Comparison of ENCODE assay signal across 20 cellular contexts in the genomic region with DNA sequence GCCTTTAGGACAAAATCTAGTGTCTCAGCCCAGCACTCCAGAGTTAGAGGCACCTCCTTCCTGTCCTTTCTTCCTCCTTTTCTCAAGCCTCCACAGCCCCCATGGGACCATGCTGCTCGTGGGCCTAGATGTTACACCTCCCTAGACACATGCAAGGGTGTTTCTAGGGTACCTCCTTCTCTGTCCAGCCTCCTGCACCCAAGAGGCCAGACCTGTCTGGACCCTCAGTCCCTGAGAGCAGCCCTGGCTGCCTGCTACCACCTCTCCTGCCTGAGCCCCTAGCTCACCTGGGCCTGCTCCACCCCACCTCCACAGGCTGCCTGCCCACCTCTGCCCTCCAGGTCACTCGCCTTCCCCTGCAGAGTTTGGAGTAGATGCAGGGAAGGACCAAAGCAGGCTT. TPM values are rescaled to one million over a fixed set of nuclear protein-coding genes. Genes with fewer than 3 reads are reported as not detected.
DNase-seq lines count a peak whose midpoint lies in the region; ATAC-seq and TF ChIP-seq lines count a peak whose summit lies in the region.
"Had no signal": no experiment of that assay in that cellular context is flagged by ENCODE, and none has a peak within 500 bp of the region (broad histone marks: within the 10 kb centered on the region; RNA-seq: fewer than 3 reads in every experiment).

No MANE protein-coding gene starts in this region.

- H3K27me3 ChIP-seq in PC-3 (ENCODE audit: low read length) (no peaks in the 10 kb centered on the region), spleen (replicated peaks in 1 of 7) (peaks cover 0 to 64% (median 14%) of the 10 kb centered on the region in 7 donors), gastrocnemius medialis (peaks cover 0 to 4% (median 3%) of the 10 kb centered on the region in 3 donors)
- H3K27me3 ChIP-seq: neural progenitor cell, uterus had no signal

- H3K36me3 ChIP-seq in PC-3 (ENCODE audit: low read depth, low read length), result no peaks in the 10 kb centered on the region
- no peaks in the 10 kb centered on the region for H3K36me3 ChIP-seq in spleen
- no peaks in the 10 kb centered on the region for H3K36me3 ChIP-seq in gastrocnemius medialis
- H3K36me3 ChIP-seq: neural progenitor cell, uterus had no signal

- no peak for TF ChIP-seq POLR2A in spleen (IDR thresholded peaks at IDR 0.05)
- no peak for TF ChIP-seq POLR2A in gastrocnemius medialis (IDR thresholded peaks at IDR 0.05)

- peaks cover 8% of the 10 kb centered on the region for H3F3A ChIP-seq in PC-3 (ENCODE audit: low read length, unreplicated experiment)

- no peak overlapping the region for H2AFZ ChIP-seq in PC-3 (ENCODE audit: low read length)
- H2AFZ ChIP-seq: neural progenitor cell had no signal

- no peaks in the 10 kb centered on the region for H3K36me3 Mint-ChIP-seq in activated CD8-positive, alpha-beta memory T cell treated with anti-CD3 and anti-CD28 coated beads, Interleukin-2, amount 10 ng/mL, durations not matched to agents 7 days and 5 days
- H3K36me3 Mint-ChIP-seq in glutamatergic neuron (ENCODE audit: unreplicated experiment), result no peaks in the 10 kb centered on the region
- H3K36me3 Mint-ChIP-seq: mesothelial cell of epicardium, neural progenitor cell had no signal

- peaks cover 84% of the 10 kb centered on the region for H3K4me1 ChIP-seq in PC-3 (ENCODE audit: insufficient read depth, low read length)
- peaks cover 9 to 69% (median 31%) of the 10 kb centered on the region in 6 donors for H3K4me1 ChIP-seq in spleen
- peaks cover 3 to 13% of the 10 kb centered on the region in 2 donors for H3K4me1 ChIP-seq in gastrocnemius medialis

- no peaks in the 10 kb centered on the region for H3K27me3 Mint-ChIP-seq in activated CD8-positive, alpha-beta memory T cell treated with anti-CD3 and anti-CD28 coated beads, Interleukin-2, amount 10 ng/mL, durations not matched to agents 7 days and 5 days
- peaks cover 13% of the 10 kb centered on the region for H3K27me3 Mint-ChIP-seq in glutamatergic neuron (ENCODE audit: unreplicated experiment)
- H3K27me3 Mint-ChIP-seq: central memory CD8-positive, alpha-beta T cell had no signal

- in situ Hi-C loops in gastrocnemius medialis (cut with MboI; ENCODE audit: low sequenced_read_pairs in 4 of 4), result no loop called here

- peak overlapping the region; percentile 15 for H3K27ac ChIP-seq in PC-3 (ENCODE audit: low read length)
- peak overlapping the region in 2 of 8 donors; percentile 11 to 36 for H3K27ac ChIP-seq in spleen
- no peak overlapping the region for H3K27ac ChIP-seq in gastrocnemius medialis
- H3K27ac ChIP-seq: C4-2B, neural progenitor cell had no signal

- H3K4me2 ChIP-seq in PC-3 (ENCODE audit: low read length), result no peak overlapping the region
- H3K4me2 ChIP-seq: neural progenitor cell had no signal

- POLR2A ChIA-PET in PC-3 (lab: Charles Lee; ENCODE audit: unreplicated experiment), result interaction anchor here (0.6 kb wide), 1 partner anchor 1437 kb away, joined by 3 read pairs; no protein-coding TSS in a partner anchor

- H4K20me1 ChIP-seq in PC-3 (ENCODE audit: low read length), result no peaks in the 10 kb centered on the region

- H3K9ac ChIP-seq in PC-3 (ENCODE audit: low read length), result no peak overlapping the region
- H3K9ac ChIP-seq: neural progenitor cell had no signal

- peak overlapping the region; percentile 8 for H3K27ac Mint-ChIP-seq in activated CD8-positive, alpha-beta memory T cell treated with anti-CD3 and anti-CD28 coated beads, Interleukin-2, amount 10 ng/mL, durations not matched to agents 7 days and 5 days
- H3K27ac Mint-ChIP-seq in glutamatergic neuron (ENCODE audit: unreplicated experiment), result no peak overlapping the region
- H3K27ac Mint-ChIP-seq: mesothelial cell of epicardium, neural progenitor cell had no signal

- no peak overlapping the region for H3K4me3 Mint-ChIP-seq in activated CD8-positive, alpha-beta memory T cell treated with anti-CD3 and anti-CD28 coated beads, Interleukin-2, amount 10 ng/mL, durations not matched to agents 7 days and 5 days
- peak overlapping the region; percentile 99 for H3K4me3 Mint-ChIP-seq in glutamatergic neuron (ENCODE audit: unreplicated experiment)
- H3K4me3 Mint-ChIP-seq: central memory CD8-positive, alpha-beta T cell; mesothelial cell of epicardium had no signal

- peaks cover 92% of the 10 kb centered on the region for H3K79me2 ChIP-seq in PC-3 (ENCODE audit: low read length)

- CTCF ChIA-PET in activated CD8-positive, alpha-beta memory T cell treated with anti-CD3 and anti-CD28 coated beads, Interleukin-2, amount 10 ng/mL, durations not matched to agents 7 days and 5 days (lab: Charles Lee), result interaction anchor here (1.0 to 2.2 kb wide), 9 partner anchors 17 to 58 kb away, joined by 3 to 7 read pairs (median 4); no protein-coding TSS in a partner anchor
- CTCF ChIA-PET in PC-3 (lab: Charles Lee), result no interaction called here

- H3K9me3 Mint-ChIP-seq in activated CD8-positive, alpha-beta memory T cell treated with anti-CD3 and anti-CD28 coated beads, Interleukin-2, amount 10 ng/mL, durations not matched to agents 7 days and 5 days (ENCODE audit: low read depth), result no peaks in the 10 kb centered on the region
- peaks cover 21% of the 10 kb centered on the region for H3K9me3 Mint-ChIP-seq in glutamatergic neuron (ENCODE audit: unreplicated experiment)
- H3K9me3 Mint-ChIP-seq: central memory CD8-positive, alpha-beta T cell; mesothelial cell of epicardium; neural progenitor cell had no signal

- no peak for TF ChIP-seq CTCF in PC-3 (conservative IDR thresholded peaks at IDR 0.05; ENCODE audit: low read depth, low read length)
- TF ChIP-seq CTCF in glutamatergic neuron (IDR thresholded peaks at IDR 0.05; ENCODE audit: partially characterized antibody, unreplicated experiment), result no peak
- TF ChIP-seq CTCF in spleen (IDR thresholded peaks at IDR 0.05 in 8 of 11, conservative IDR thresholded peaks at IDR 0.05 in 3 of 11), result no peak
- TF ChIP-seq CTCF in gastrocnemius medialis (IDR thresholded peaks at IDR 0.05 in 4 of 5, conservative IDR thresholded peaks at IDR 0.05 in 1 of 5), result no peak

- intact Hi-C loops in PC-3 (cut with micrococcal nuclease), result no loop called here
- intact Hi-C loops in spleen (cut with DNase I; ENCODE audit: low total_unique reads), result no loop called here
- intact Hi-C loops in gastrocnemius medialis (cut with DNase I; ENCODE audit: low total_unique reads), result no loop called here

- 53 to 69% (median 60%) methylated on average over 2 of the region's 2 CpGs for WGBS in spleen, 5 donors

- H3K4me1 Mint-ChIP-seq in activated CD8-positive, alpha-beta memory T cell treated with anti-CD3 and anti-CD28 coated beads, Interleukin-2, amount 10 ng/mL, durations not matched to agents 7 days and 5 days, result peaks cover 43% of the 10 kb centered on the region
- H3K4me1 Mint-ChIP-seq in glutamatergic neuron (ENCODE audit: low read depth, unreplicated experiment), result peaks cover 42% of the 10 kb centered on the region

- BruUV-seq in PC-3 (replicated peaks; lab: Mats Ljungman, UMichigan), result no TSS peak

- ATAC-seq in activated CD8-positive, alpha-beta memory T cell treated with anti-CD3 and anti-CD28 coated beads, Interleukin-2, amount 10 ng/mL, durations not matched to agents 7 days and 5 days, result no peak
- ATAC-seq in PC-3 (no peak), HG03342 (IDR thresholded peaks at IDR 0.05; ENCODE audit: unreplicated experiment) (no peak), gastrocnemius medialis (no peak)
- ATAC-seq: left colon had no signal

- no peaks in the 10 kb centered on the region for H3K9me2 ChIP-seq in PC-3 (replicated peaks; ENCODE audit: low read length)

- DNase-seq in activated CD8-positive, alpha-beta memory T cell treated with anti-CD3 and anti-CD28 coated beads, Interleukin-2, amount 10 ng/mL, durations not matched to agents 7 days and 5 days, result no peak
- DNase-seq in activated CD8-positive, alpha-beta memory T cell treated with anti-CD3 and anti-CD28 coated beads, Interleukin-2, amount 50 U/mL, for 48 hours, result no peak
- DNase-seq in PC-3 (no peak), glutamatergic neuron (no peak), spleen (peak; percentile 63), gastrocnemius medialis (no peak), C1 segment of cervical spinal cord (lab: John Stamatoyannopoulos, UW) (no peak)
- DNase-seq: activated CD4-positive, CD25-positive, alpha-beta regulatory T cell treated with anti-CD3 and anti-CD28 coated beads, Interleukin-2, amount 50 U/mL, for 72 hours; activated effector memory CD4-positive, alpha-beta T cell treated with anti-CD3 and anti-CD28 coated beads, Interleukin-2, amount 50 U/mL, for 16 hours; left colon; NCI-H2107; NCI-H510A had no signal

- H3K9me3 ChIP-seq in PC-3 (ENCODE audit: low read length) (no peaks in the 10 kb centered on the region), spleen (no peaks in the 10 kb centered on the region), gastrocnemius medialis (no peaks in the 10 kb centered on the region)
- H3K9me3 ChIP-seq: uterus had no signal

- H3K4me3 ChIP-seq in PC-3 (ENCODE audit: low read length) (no peak overlapping the region), spleen (no peak overlapping the region), gastrocnemius medialis (no peak overlapping the region)
- H3K4me3 ChIP-seq: neural progenitor cell, uterus had no signal

RNA-seq across cellular contexts. Expression of a gene that starts 5.2 kb away (rescaled TPM):
- total RNA-seq in activated CD8-positive, alpha-beta memory T cell treated with anti-CD3 and anti-CD28 coated beads, Interleukin-2, amount 10 ng/mL, durations not matched to agents 7 days and 5 days, result 1 to 10 TPM; 1.8 to 8.6 TPM
- total RNA-seq in PC-3 (2014; rRNA removed) (224 and 249 TPM in 2 replicates), glutamatergic neuron (ENCODE audit: unreplicated experiment) (163 TPM), spleen (1 to 10 TPM; 3.3 to 9.4 (median 6.4) TPM), gastrocnemius medialis (10 to 100 TPM in 1 of 4 donors, 1 to 10 TPM in 3; 4.9 to 11.2 (median 5.7) TPM)
- 10 to 100 TPM in 1 of 3 donors, 1 to 10 TPM in 2; 7.9 to 11.3 (median 9.4) TPM for polyA plus RNA-seq in spleen

RNA-seq across cellular contexts. Expression of a gene that starts 58.1 kb away (rescaled TPM):
- not detected for total RNA-seq in activated CD8-positive, alpha-beta memory T cell treated with anti-CD3 and anti-CD28 coated beads, Interleukin-2, amount 10 ng/mL, durations not matched to agents 7 days and 5 days
- total RNA-seq in PC-3 (2014; rRNA removed) (not detected in 2 replicates), glutamatergic neuron (ENCODE audit: unreplicated experiment) (not detected), spleen (not detected), gastrocnemius medialis (not detected)
- polyA plus RNA-seq in spleen, result not detected
- total RNA-seq: epithelial cell of proximal tubule, left colon, mesothelial cell of epicardium, renal cortical epithelial cell, uterus had no signal

Comparison
In these comparisons a context has a peak if more than half of its experiments do, and no peak if none do; other contexts are left out.
1. RNA of a gene that starts 5.2 kb away (total RNA-seq): 224 to 249 TPM in PC-3 and 163 TPM in glutamatergic neuron (single experiment); 1.8 to 8.6 TPM in activated CD8-positive, alpha-beta memory T cell treated with anti-CD3 and anti-CD28 coated beads, Interleukin-2, amount 10 ng/mL, durations not matched to agents 7 days and 5 days, 3.3 to 9.4 TPM in spleen and 4.9 to 11.2 TPM in gastrocnemius medialis; every median in the first group is over 10 times any median in the second.